ENCODE assay signal across 11 cellular contexts in the genomic region with DNA sequence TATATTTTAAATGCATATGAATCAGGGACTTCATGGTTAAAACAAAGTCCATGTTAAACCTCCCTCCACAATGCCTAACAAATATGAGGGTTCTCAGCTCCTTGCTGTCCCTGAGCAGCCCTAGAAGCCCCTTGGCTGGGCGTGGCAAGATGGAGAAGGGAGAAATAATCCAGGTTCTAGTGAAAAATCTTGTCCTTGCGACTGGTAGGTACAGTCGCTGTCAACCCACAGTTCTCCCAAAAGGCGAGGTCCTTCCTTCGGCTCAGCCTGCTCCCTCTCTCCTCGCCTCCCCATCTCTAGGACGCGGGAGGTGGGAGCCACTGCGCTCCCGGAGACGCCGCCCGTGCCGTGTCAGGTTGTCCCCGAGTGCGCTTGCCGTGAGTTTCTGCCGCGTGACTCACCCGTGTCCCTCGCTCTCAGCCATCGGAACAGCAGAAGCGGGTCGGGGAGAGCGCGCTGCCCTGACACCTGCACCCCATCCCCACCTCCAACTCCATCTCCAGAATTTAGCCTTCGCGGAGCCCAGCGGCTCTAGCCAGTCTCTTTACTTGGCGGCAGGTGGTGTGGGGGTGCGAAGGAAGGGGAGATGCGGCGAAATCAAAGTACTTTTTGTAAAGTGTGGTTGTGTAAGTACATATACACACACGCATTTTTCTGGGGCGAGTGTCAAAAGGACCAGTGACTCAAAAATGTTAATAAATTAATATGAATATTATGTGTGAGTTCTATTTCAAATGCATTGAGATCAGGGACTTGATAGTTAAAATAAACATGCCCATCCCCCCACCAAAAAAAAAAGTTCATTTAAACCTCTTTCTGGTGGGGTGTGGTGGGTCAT.
A peak's percentile ranks its signal among the peaks of the same experiment; 100 is the strongest.
DNase-seq lines count a peak whose midpoint lies in the region; FAIRE-seq and TF ChIP-seq lines count a peak whose summit lies in the region.
"Had no signal": no experiment of that assay in that cellular context is flagged by ENCODE, and none has a peak within 500 bp of the region (broad histone marks: within the 10 kb centered on the region; RNA-seq: fewer than 3 reads in every experiment).

No MANE protein-coding gene starts in this region.

- H3K27ac ChIP-seq in mammary epithelial cell (ENCODE audit: insufficient read depth, low read depth, low read length) (no peak overlapping the region), keratinocyte (ENCODE audit: control insufficient read depth, insufficient read depth, low read length) (no peak overlapping the region), small intestine (ENCODE audit: low read depth in 1 of 2, low read length in 1 of 2) (no peak overlapping the region)
- no peak overlapping the region for H3K27ac ChIP-seq in effector memory CD4-positive, alpha-beta T cell (ENCODE audit: insufficient read depth, low read length, poor library complexity, severe bottlenecking)

- no peak overlapping the region for H3K9ac ChIP-seq in mammary epithelial cell (ENCODE audit: insufficient read depth, low read length)
- H3K9ac ChIP-seq in keratinocyte (ENCODE audit: control insufficient read depth, extremely low read depth, insufficient read depth, low read length), result no peak overlapping the region

- CTCF ChIA-PET in mammary epithelial cell (lab: Charles Lee; ENCODE audit: low non-redundant PET), result no interaction called here

- no peaks in the 10 kb centered on the region for H3K79me2 ChIP-seq in mammary epithelial cell (ENCODE audit: insufficient read depth, low read length)
- no peaks in the 10 kb centered on the region for H3K79me2 ChIP-seq in keratinocyte (ENCODE audit: control insufficient read depth, insufficient read depth, low read length)

- TF ChIP-seq CTCF in mammary epithelial cell (conservative IDR thresholded peaks at IDR 0.05 in 1 of 2, IDR thresholded peaks at IDR 0.05 in 1 of 2; ENCODE audit: extremely low read depth in 1 of 2, insufficient read depth in 1 of 2, low read depth in 1 of 2, low read length in 2 of 2), result no peak
- no peak for TF ChIP-seq CTCF in keratinocyte (optimal IDR thresholded peaks at IDR 0.05 in 1 of 3, IDR thresholded peaks at IDR 0.05 in 1 of 3, conservative IDR thresholded peaks at IDR 0.05 in 1 of 3; ENCODE audit: extremely low read depth in 1 of 3, insufficient read depth in 2 of 3, low read length in 3 of 3)

- no peaks in the 10 kb centered on the region for H3K36me3 ChIP-seq in H7 (replicated peaks; ENCODE audit: control insufficient read depth, insufficient read depth, low read length)
- no peaks in the 10 kb centered on the region for H3K36me3 ChIP-seq in mammary epithelial cell (ENCODE audit: insufficient read depth, low read length)
- H3K36me3 ChIP-seq in keratinocyte (ENCODE audit: control insufficient read depth in 2 of 2, extremely low read depth in 1 of 2, insufficient read depth in 2 of 2, low read length in 2 of 2), result no peaks in the 10 kb centered on the region
- H3K36me3 ChIP-seq in small intestine (ENCODE audit: control insufficient read depth in 2 of 2, insufficient read depth in 2 of 2, low read length in 2 of 2), result no peaks in the 10 kb centered on the region
- no peaks in the 10 kb centered on the region for H3K36me3 ChIP-seq in HAP-1 (replicated peaks)
- H3K36me3 ChIP-seq in effector memory CD4-positive, alpha-beta T cell (ENCODE audit: control insufficient read depth, insufficient read depth, low read length), result no peaks in the 10 kb centered on the region

- peak; percentile 63 for DNase-seq in H7
- no peak for DNase-seq in mammary epithelial cell
- no peak for DNase-seq in keratinocyte (ENCODE audit: low read depth, low spot score)
- peak; percentile 42 for DNase-seq in small intestine
- DNase-seq in HAP-1 (ENCODE audit: low spot score in 2 of 2), result no peak
- DNase-seq in effector memory CD4-positive, alpha-beta T cell, result no peak
- no peak for DNase-seq in activated effector memory CD4-positive, alpha-beta T cell treated with Interleukin-2 at 50 U/mL for 16 hours
- no peak for DNase-seq in NCI-H1694 (lab: John Stamatoyannopoulos, UW)
- DNase-seq: cerebellar nuclear complex, NCI-H1436, T1000 had no signal

- peak; percentile 39 for FAIRE-seq in keratinocyte (lab: Jason Lieb, UNC)
- no peak for FAIRE-seq in small intestine (lab: Jason Lieb, UNC)

- peaks cover 8% of the 10 kb centered on the region for H3K4me1 ChIP-seq in mammary epithelial cell (ENCODE audit: insufficient read depth, low read length)
- peaks cover 19% of the 10 kb centered on the region for H3K4me1 ChIP-seq in keratinocyte (ENCODE audit: control insufficient read depth, extremely low read depth, insufficient read depth, low read length)
- H3K4me1 ChIP-seq in small intestine (ENCODE audit: control insufficient read depth in 2 of 2, insufficient read depth in 1 of 2, low read depth in 1 of 2, low read length in 1 of 2), result peaks cover 3 to 5% of the 10 kb centered on the region in 2 donors
- H3K4me1 ChIP-seq in HAP-1, result peaks cover 6% of the 10 kb centered on the region
- no peaks in the 10 kb centered on the region for H3K4me1 ChIP-seq in effector memory CD4-positive, alpha-beta T cell (ENCODE audit: control insufficient read depth, insufficient read depth, low read length, poor library complexity, severe bottlenecking)

- intact Hi-C loops in mammary epithelial cell (cut with micrococcal nuclease), result no loop called here

- peak overlapping the region; percentile 38; the same call in 1 of the 2 replicates for H3K4me3 ChIP-seq in H7 (ENCODE audit: insufficient read depth, low read depth, low read length)
- H3K4me3 ChIP-seq in mammary epithelial cell (replicated peaks in 1 of 3; ENCODE audit: insufficient read depth in 1 of 3, low read depth in 2 of 3, low read length in 3 of 3), result peak overlapping the region; percentile 9 to 45 (median 38)
- peak overlapping the region in 1 of 3 experiments; percentile 68 for H3K4me3 ChIP-seq in keratinocyte (ENCODE audit: control insufficient read depth in 2 of 3, extremely low read depth in 1 of 3, insufficient read depth in 2 of 3, low read depth in 1 of 3, low read length in 3 of 3)
- peak overlapping the region in 1 of 2 donors; percentile 31 for H3K4me3 ChIP-seq in small intestine (ENCODE audit: low read depth in 1 of 2, low read length in 2 of 2)
- no peak overlapping the region for H3K4me3 ChIP-seq in HAP-1
- H3K4me3 ChIP-seq in effector memory CD4-positive, alpha-beta T cell (ENCODE audit: insufficient read depth, low read depth, low read length, poor library complexity, severe bottlenecking), result no peak overlapping the region

- H4K20me1 ChIP-seq in mammary epithelial cell (ENCODE audit: insufficient read depth, low read length) (no peaks in the 10 kb centered on the region), keratinocyte (ENCODE audit: control insufficient read depth, extremely low read depth, insufficient read depth, low read length) (no peaks in the 10 kb centered on the region)

- no peaks in the 10 kb centered on the region for H3K9me1 ChIP-seq in keratinocyte (ENCODE audit: control insufficient read depth, extremely low read depth, insufficient read depth, low read length)

- dilution Hi-C loops in mammary epithelial cell (cut with HindIII; ENCODE audit: low sequenced_read_pairs), result no loop called here
- dilution Hi-C loops in keratinocyte (cut with MboI; ENCODE audit: extremely low pct_ligation_motif_present, low sequenced_read_pairs), result no loop called here

- H2AFZ ChIP-seq in mammary epithelial cell (ENCODE audit: low read depth, low read length) (peak overlapping the region; percentile 97), keratinocyte (ENCODE audit: control insufficient read depth, low read length) (peak overlapping the region; percentile 86)

- H3K27me3 ChIP-seq in H7 (ENCODE audit: control insufficient read depth, insufficient read depth, low read length) (peaks cover 11% of the 10 kb centered on the region; the same call in 1 of the 2 replicates), mammary epithelial cell (ENCODE audit: insufficient read depth, low read length) (no peaks in the 10 kb centered on the region), keratinocyte (ENCODE audit: control insufficient read depth, extremely low read depth, insufficient read depth, low read length) (no peaks in the 10 kb centered on the region), small intestine (ENCODE audit: control insufficient read depth in 2 of 2, insufficient read depth in 2 of 2, low read length in 2 of 2) (no peaks in the 10 kb centered on the region), HAP-1 (ENCODE audit: low read depth) (no peaks in the 10 kb centered on the region)
- peaks cover 4% of the 10 kb centered on the region for H3K27me3 ChIP-seq in effector memory CD4-positive, alpha-beta T cell (replicated peaks; ENCODE audit: control insufficient read depth, insufficient read depth, low read length, poor library complexity, severe bottlenecking)

- peak overlapping the region; percentile 95 for H3K4me2 ChIP-seq in mammary epithelial cell (ENCODE audit: insufficient read depth, low read depth, low read length)
- H3K4me2 ChIP-seq in keratinocyte (ENCODE audit: control insufficient read depth, extremely low read depth, insufficient read depth, low read depth, low read length), result peak overlapping the region; percentile 78

- no TSS peak for BruUV-seq in mammary epithelial cell (replicated peaks; lab: Mats Ljungman, UMichigan)

- H3K9me3 ChIP-seq in mammary epithelial cell (replicated peaks; ENCODE audit: insufficient read depth, low read length) (no peaks in the 10 kb centered on the region), keratinocyte (ENCODE audit: control insufficient read depth, low read depth, low read length) (no peaks in the 10 kb centered on the region), small intestine (ENCODE audit: control insufficient read depth, low read depth) (no peaks in the 10 kb centered on the region), HAP-1 (no peaks in the 10 kb centered on the region)
- no peaks in the 10 kb centered on the region for H3K9me3 ChIP-seq in effector memory CD4-positive, alpha-beta T cell (ENCODE audit: control insufficient read depth, low read length)

- 8% methylated on average over 9 of the region's 35 CpGs for WGBS in mammary epithelial cell (ENCODE audit: low coverage, missing lambda C conversion rate)
- 1 to 9% (median 4%) methylated on average over 34 to 35 of the region's 35 CpGs for WGBS in small intestine, 3 donors

- in situ Hi-C loops in mammary epithelial cell (cut with MboI; ENCODE audit: low sequenced_read_pairs in 2 of 2) (no loop called here), HAP-1 (cut with MboI; ENCODE audit: low sequenced_read_pairs) (no loop called here)

Comparison
In these comparisons a context has a peak if more than half of its experiments do, and no peak if none do; other contexts are left out.
1. DNase-seq: peak in H7 (single experiment) and small intestine (single experiment); none in mammary epithelial cell (single experiment), keratinocyte (single experiment), HAP-1 (0 of 2), effector memory CD4-positive, alpha-beta T cell (0 of 3), activated effector memory CD4-positive, alpha-beta T cell treated with Interleukin-2 at 50 U/mL for 16 hours (single experiment) and NCI-H1694 (single experiment).
2. H3K4me3 ChIP-seq: peak in H7 (single experiment) and mammary epithelial cell (3 of 3); none in HAP-1 (single experiment) and effector memory CD4-positive, alpha-beta T cell (single experiment).